ENCODE assay signal across 30 cellular contexts in genomic region chr7:38977658-38978057, GRCh38. TPM values are rescaled to one million over a fixed set of nuclear protein-coding genes. Genes with fewer than 3 reads are reported as not detected.
DNase-seq lines count a peak whose midpoint lies in the region; ATAC-seq and TF ChIP-seq lines count a peak whose summit lies in the region.
"Had no signal": no experiment of that assay in that cellular context is flagged by ENCODE, and none has a peak within 500 bp of the region (broad histone marks: within the 10 kb centered on the region; RNA-seq: fewer than 3 reads in every experiment).

Gene POU6F2 (plus strand): TSS chr7:38977909. CDS start chr7:38977954, 45 bp downstream.

- no peaks in the 10 kb centered on the region for H3K79me1 ChIP-seq in mesendoderm (ENCODE audit: low read length)

- 19 to 24% methylated on average over 7 of the region's 7 CpGs for WGBS in body of pancreas, 2 donors
- no CpG with 5 or more reads among the region's 7 CpGs for WGBS in mesendoderm (ENCODE audit: extremely low coverage, insufficient coverage, low lambda C conversion rate)
- WGBS in urinary bladder = 83% methylated on average over 7 of the region's 7 CpGs

- H3K4me2 ChIP-seq in mesendoderm (ENCODE audit: low read length) = no peak within 1 kb of the TSS
- H3K4me2 ChIP-seq: SK-N-SH had no signal

- no peak for TF ChIP-seq POLR2A in body of pancreas (IDR thresholded peaks at IDR 0.05)

- 0 out of 2 replicates have a peak within 1 kb of the TSS, but pooled peaks have one; percentile 1 for H3K9ac ChIP-seq in HUES48 (ENCODE audit: low read depth, low read length)
- no peak within 1 kb of the TSS for H3K9ac ChIP-seq in mesendoderm (ENCODE audit: low read length)
- H3K9ac ChIP-seq: SK-N-SH had no signal

- H3K36me3 ChIP-seq in HUES48 (ENCODE audit: control insufficient read depth, insufficient read depth, low read length) = no peaks in the 10 kb centered on the region
- H3K36me3 ChIP-seq in body of pancreas (replicated peaks in 1 of 2; ENCODE audit: insufficient read depth in 1 of 2, low read depth in 2 of 2) = no peaks in the 10 kb centered on the region
- H3K36me3 ChIP-seq in mesendoderm (ENCODE audit: control insufficient read depth, insufficient read depth, low read length) = no peaks in the 10 kb centered on the region
- no peaks in the 10 kb centered on the region for H3K36me3 ChIP-seq in urinary bladder (ENCODE audit: insufficient read depth)
- H3K36me3 ChIP-seq: cardiac muscle cell, colonic mucosa, spleen, tibial nerve had no signal

- no peak within 1 kb of the TSS for H2BK15ac ChIP-seq in mesendoderm (replicated peaks; ENCODE audit: low read depth)

- no peak for TF ChIP-seq CTCF in body of pancreas (IDR thresholded peaks at IDR 0.05)

- no peak within 1 kb of the TSS for H2BK120ac ChIP-seq in mesendoderm (ENCODE audit: low read depth, low read length)

- H2BK5ac ChIP-seq in mesendoderm (ENCODE audit: low read length) = no peak within 1 kb of the TSS

- no peak within 1 kb of the TSS for H3K23ac ChIP-seq in mesendoderm (ENCODE audit: low read length)

- H3K18ac ChIP-seq in mesendoderm (ENCODE audit: low read length) = no peak within 1 kb of the TSS

- H3K79me2 ChIP-seq in mesendoderm (ENCODE audit: control insufficient read depth, insufficient read depth, low read length) = no peaks in the 10 kb centered on the region

- H3K27me3 ChIP-seq in HUES48 (ENCODE audit: control insufficient read depth, insufficient read depth, low read length) = peaks cover 19% of the 10 kb centered on the region
- H3K27me3 ChIP-seq in body of pancreas = no peaks in the 10 kb centered on the region
- no peaks in the 10 kb centered on the region for H3K27me3 ChIP-seq in mesendoderm (ENCODE audit: insufficient read depth, low read length, poor library complexity)

- peak within 1 kb of the TSS; percentile 66; the same call in 1 of the 2 replicates for H3K4me3 ChIP-seq in HUES48 (ENCODE audit: low read depth, low read length)
- H3K4me3 ChIP-seq in body of pancreas = peak within 1 kb of the TSS in 1 of 2 donors; percentile 14
- H3K4me3 ChIP-seq in mesendoderm (ENCODE audit: low read length) = no peak within 1 kb of the TSS
- peak within 1 kb of the TSS; percentile 28 for H3K4me3 ChIP-seq in urinary bladder (ENCODE audit: low read depth, low read length)
- H3K4me3 ChIP-seq: colonic mucosa, GM12878, spleen had no signal

- H3K4me1 ChIP-seq in HUES48 (ENCODE audit: control insufficient read depth, insufficient read depth, low read length) (peaks cover 18% of the 10 kb centered on the region), body of pancreas (peaks cover 6% of the 10 kb centered on the region), mesendoderm (ENCODE audit: control insufficient read depth, low read depth, low read length) (no peaks in the 10 kb centered on the region), urinary bladder (ENCODE audit: insufficient read depth) (no peaks in the 10 kb centered on the region)
- H3K4me1 ChIP-seq: Caco-2, colonic mucosa had no signal

- H4K8ac ChIP-seq in mesendoderm (ENCODE audit: low read depth, low read length) = no peak within 1 kb of the TSS

- H3K4ac ChIP-seq in mesendoderm (ENCODE audit: low read depth, low read length) = no peak within 1 kb of the TSS

- ATAC-seq in body of pancreas (no peak), GM21723 (IDR thresholded peaks at IDR 0.05; ENCODE audit: unreplicated experiment) (no peak)
- ATAC-seq: activated CD8-positive, alpha-beta T cell treated with anti-CD3 and anti-CD28 coated beads for 36 hours; activated T-helper 17 cell treated with anti-CD3 and anti-CD28 coated beads, Interleukin-2, amount 50 U/mL, for 72 hours; GM12878; left cardiac atrium; T-helper 17 cell had no signal

- H3K56ac ChIP-seq in mesendoderm (ENCODE audit: low read length) = peak within 1 kb of the TSS; percentile 6

- H3K9me3 ChIP-seq in HUES48 (ENCODE audit: control insufficient read depth, insufficient read depth, low read length) = no peaks in the 10 kb centered on the region
- H3K9me3 ChIP-seq in body of pancreas = no peaks in the 10 kb centered on the region
- H3K9me3 ChIP-seq: Caco-2, colonic mucosa, SK-N-SH, spleen, tibial nerve had no signal

- intact Hi-C loops in body of pancreas (cut with DNase I) = no loop called here

- H3K27ac ChIP-seq in HUES48 (ENCODE audit: low read depth, low read length) = peak within 1 kb of the TSS; percentile 29
- H3K27ac ChIP-seq in body of pancreas = peak within 1 kb of the TSS in 3 of 4 donors; percentile 41 to 69 (median 57)
- no peak within 1 kb of the TSS for H3K27ac ChIP-seq in mesendoderm (ENCODE audit: low read depth, low read length)
- H3K27ac ChIP-seq in urinary bladder (ENCODE audit: low read depth) = peak within 1 kb of the TSS; percentile 7
- H3K27ac ChIP-seq: cardiac muscle cell, colonic mucosa, spleen, tibial nerve had no signal

- no peak within 1 kb of the TSS for H4K5ac ChIP-seq in mesendoderm (ENCODE audit: low read length)

- H2AK5ac ChIP-seq in mesendoderm (ENCODE audit: low read length) = no peak within 1 kb of the TSS

- DNase-seq in body of pancreas (no peak), mesendoderm (no peak), NCI-H510A (lab: John Stamatoyannopoulos, UW) (no peak), DMS53 (lab: John Stamatoyannopoulos, UW) (no peak)
- DNase-seq: activated CD8-positive, alpha-beta T cell treated with anti-CD3 and anti-CD28 coated beads for 36 hours; amygdala; C1 segment of cervical spinal cord; Caco-2; colonic mucosa; effector memory CD4-positive, alpha-beta T cell; erythroblast; head of caudate nucleus; IMR-90; left cardiac atrium; NCI-H1092; NCI-H187 treated with DMSO at 0.1 percent for 48 hours; NCI-H345; OCI-M1; SK-N-SH; spleen; stimulated activated CD4-positive, alpha-beta T cell treated with anti-CD3 and anti-CD28 coated beads, Interleukin-2, amount 100 ng/mL, for 48 hours; T-helper 17 cell had no signal

RNA-seq across cellular contexts. Expression of gene POU6F2, which starts in this region (rescaled TPM):
- total RNA-seq in body of pancreas (1 to 10 TPM; 5.2 to 6.3 TPM), urinary bladder (5.0 TPM)
- polyA plus RNA-seq in mesendoderm (2013, experiment 1 of 2) = 0.95 TPM
- polyA plus RNA-seq in mesendoderm (2013, experiment 2 of 2) = 0.88 TPM
- polyA plus RNA-seq in urinary bladder = 2.1 TPM
- total RNA-seq: activated CD8-positive, alpha-beta T cell treated with anti-CD3 and anti-CD28 coated beads for 36 hours; GM12878; IMR-90; osteoblast had no signal
- polyA plus RNA-seq: IMR-90 had no signal
